In the genomic region with DNA sequence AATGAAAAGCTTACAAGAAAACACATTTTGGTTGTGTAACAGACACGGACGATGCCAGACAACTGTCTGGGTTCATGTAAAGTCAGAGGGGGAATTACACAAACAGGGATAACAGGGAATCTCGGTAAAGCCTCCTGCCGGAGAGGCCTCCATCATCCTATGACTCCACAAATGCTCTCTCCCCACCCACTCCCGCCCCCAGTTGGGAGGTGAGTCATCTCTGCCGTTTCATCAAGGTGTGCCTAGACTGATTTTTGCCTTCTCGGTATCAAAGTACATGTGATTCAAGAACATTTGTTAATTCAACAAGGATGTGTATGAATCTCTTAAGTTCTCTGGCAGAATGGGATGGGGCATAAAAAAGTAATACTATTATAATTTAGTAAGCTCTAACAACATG, we compare ENCODE assay signal across 13 cellular contexts.
DNase-seq lines count a peak whose midpoint lies in the region; ATAC-seq and TF ChIP-seq lines count a peak whose summit lies in the region.
"Had no signal": no experiment of that assay in that cellular context is flagged by ENCODE, and none has a peak within 500 bp of the region (broad histone marks: within the 10 kb centered on the region; RNA-seq: fewer than 3 reads in every experiment).

No MANE protein-coding gene starts in this region.

- H3K9me3 ChIP-seq in transverse colon: no peaks in the 10 kb centered on the region
- H3K9me3 ChIP-seq: lower lobe of right lung, testis had no signal

- H3K4me1 Mint-ChIP-seq in activated CD4-positive, alpha-beta memory T cell treated with anti-CD3 and anti-CD28 coated beads for 36 hours (ENCODE audit: low read depth): peaks cover 21% of the 10 kb centered on the region
- peaks cover 12% of the 10 kb centered on the region for H3K4me1 Mint-ChIP-seq in central memory CD8-positive, alpha-beta T cell

- H3K36me3 Mint-ChIP-seq in activated CD4-positive, alpha-beta memory T cell treated with anti-CD3 and anti-CD28 coated beads for 36 hours: no peaks in the 10 kb centered on the region
- H3K36me3 Mint-ChIP-seq in central memory CD8-positive, alpha-beta T cell (ENCODE audit: insufficient read depth): no peaks in the 10 kb centered on the region

- no peaks in the 10 kb centered on the region for H3K27me3 ChIP-seq in transverse colon
- H3K27me3 ChIP-seq: testis had no signal

- TF ChIP-seq POLR2A in transverse colon (IDR thresholded peaks at IDR 0.05): no peak

- no peak for TF ChIP-seq EP300 in transverse colon (IDR thresholded peaks at IDR 0.05; ENCODE audit: low read depth)

- DNase-seq in LoVo (ENCODE audit: low spot score): peak; percentile 68
- DNase-seq in activated CD4-positive, alpha-beta memory T cell treated with anti-CD3 and anti-CD28 coated beads for 36 hours: peak; percentile 85
- DNase-seq in central memory CD8-positive, alpha-beta T cell (ENCODE audit: low spot score in 2 of 2): no peak
- peak; percentile 31 to 67 (median 55) for DNase-seq in stimulated activated CD4-positive, alpha-beta T cell treated with anti-CD3 and anti-CD28 coated beads, TNF-alpha, amount 100 ng/mL, for 4 hours (ENCODE audit: low read depth in 3 of 3)
- no peak for DNase-seq in transverse colon
- DNase-seq in islet precursor cell: no peak
- DNase-seq in NCI-H526 (lab: John Stamatoyannopoulos, UW): no peak
- DNase-seq: lower lobe of right lung, NCI-H1436, testis had no signal

- peaks cover 4% of the 10 kb centered on the region for H3K9me3 Mint-ChIP-seq in activated CD4-positive, alpha-beta memory T cell treated with anti-CD3 and anti-CD28 coated beads for 36 hours
- H3K9me3 Mint-ChIP-seq in central memory CD8-positive, alpha-beta T cell: no peaks in the 10 kb centered on the region

- H3K4me3 Mint-ChIP-seq in activated CD4-positive, alpha-beta memory T cell treated with anti-CD3 and anti-CD28 coated beads for 36 hours: no peak overlapping the region
- H3K4me3 Mint-ChIP-seq in central memory CD8-positive, alpha-beta T cell: no peak overlapping the region
- H3K4me3 Mint-ChIP-seq: CD14-positive monocyte had no signal

- WGBS in transverse colon (ENCODE audit: low coverage in 1 of 2), 2 donors: 67 to 85% methylated on average over 5 to 7 of the region's 7 CpGs

- no peaks in the 10 kb centered on the region for H3K36me3 ChIP-seq in transverse colon
- H3K36me3 ChIP-seq: lower lobe of right lung had no signal

- H3K27ac ChIP-seq in transverse colon: no peak overlapping the region
- H3K27ac ChIP-seq: lower lobe of right lung, testis, VCaP had no signal

- ATAC-seq in central memory CD8-positive, alpha-beta T cell (replicated peaks; ENCODE audit: extremely low read depth, poor library complexity, severe bottlenecking): no peak
- no peak for ATAC-seq in GM18861 (IDR thresholded peaks at IDR 0.05; ENCODE audit: unreplicated experiment)
- ATAC-seq: lower lobe of right lung had no signal

- TF ChIP-seq CTCF in transverse colon (IDR thresholded peaks at IDR 0.05): no peak

- intact Hi-C loops in activated CD4-positive, alpha-beta memory T cell treated with anti-CD3 and anti-CD28 coated beads for 36 hours (cut with micrococcal nuclease): loop anchor here (5.0 to 10.0 kb wide), 2 partner anchors 136 to 316 kb away; no protein-coding TSS in a partner anchor
- intact Hi-C loops in transverse colon (cut with DNase I; ENCODE audit: low total_unique reads): no loop called here

- no peak overlapping the region for H3K27ac Mint-ChIP-seq in activated CD4-positive, alpha-beta memory T cell treated with anti-CD3 and anti-CD28 coated beads for 36 hours
- H3K27ac Mint-ChIP-seq in central memory CD8-positive, alpha-beta T cell (ENCODE audit: low read depth): peak overlapping the region; percentile 24

- no peak overlapping the region for H3K4me3 ChIP-seq in transverse colon
- H3K4me3 ChIP-seq: lower lobe of right lung, testis had no signal

- POLR2A ChIA-PET in activated CD4-positive, alpha-beta memory T cell treated with anti-CD3 and anti-CD28 coated beads for 36 hours (lab: Charles Lee): no interaction called here

- H3K27me3 Mint-ChIP-seq in activated CD4-positive, alpha-beta memory T cell treated with anti-CD3 and anti-CD28 coated beads for 36 hours: no peaks in the 10 kb centered on the region
- no peaks in the 10 kb centered on the region for H3K27me3 Mint-ChIP-seq in central memory CD8-positive, alpha-beta T cell

- H3K4me1 ChIP-seq in transverse colon: no peaks in the 10 kb centered on the region
- H3K4me1 ChIP-seq: lower lobe of right lung, testis had no signal

- CTCF ChIA-PET in activated CD4-positive, alpha-beta memory T cell treated with anti-CD3 and anti-CD28 coated beads for 36 hours (lab: Charles Lee): interaction anchor here (1.1 kb wide), 2 partner anchors 10 to 43 kb away, joined by 3 to 4 read pairs; no protein-coding TSS in a partner anchor

- in situ Hi-C loops in transverse colon (cut with MboI; ENCODE audit: low pct_ligation_motif_present in 1 of 4, low pct_unique_long_range_greater_than_20kb in 1 of 4, low sequenced_read_pairs in 3 of 4): no loop called here

Comparison
In these comparisons a context has a peak if more than half of its experiments do, and no peak if none do; other contexts are left out.
1. DNase-seq: peak in LoVo (single experiment), activated CD4-positive, alpha-beta memory T cell treated with anti-CD3 and anti-CD28 coated beads for 36 hours (single experiment) and stimulated activated CD4-positive, alpha-beta T cell treated with anti-CD3 and anti-CD28 coated beads, TNF-alpha, amount 100 ng/mL, for 4 hours (3 of 3); none in central memory CD8-positive, alpha-beta T cell (0 of 2), transverse colon (single experiment), islet precursor cell (single experiment) and NCI-H526 (0 of 2).